ENCODE assay signal across 19 cellular contexts in the genomic region with DNA sequence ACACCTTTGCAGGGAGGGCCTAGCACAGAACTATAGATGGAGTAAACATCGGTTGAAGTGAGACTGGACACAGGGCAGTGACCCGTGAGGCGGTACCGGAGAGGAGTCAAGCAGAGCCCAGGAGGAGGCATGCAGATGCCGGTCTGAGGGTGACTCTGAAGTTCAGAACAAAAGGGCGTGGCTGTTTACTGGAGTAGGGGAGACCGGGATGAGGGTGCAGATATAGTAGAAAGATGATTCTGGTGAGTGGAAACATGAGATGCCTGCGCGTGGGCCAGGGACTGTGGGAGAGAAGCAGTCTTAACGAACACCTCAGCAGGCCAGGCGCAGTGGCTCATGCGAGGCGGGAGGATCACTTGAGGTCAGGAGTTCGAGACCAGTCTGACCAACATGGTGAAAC.
"Had no signal": no experiment of that assay in that cellular context is flagged by ENCODE, and none has a peak within 500 bp of the region (broad histone marks: within the 10 kb centered on the region; RNA-seq: fewer than 3 reads in every experiment).

No MANE protein-coding gene starts in this region.

- H3K27ac ChIP-seq: coronary artery, dorsolateral prefrontal cortex, esophagus squamous epithelium, gastrocnemius medialis, heart right ventricle, left lung, lower lobe of right lung had no signal

- H3K36me3 ChIP-seq: esophagus squamous epithelium, gastrocnemius medialis, heart right ventricle, left lung, lower lobe of right lung had no signal

- H3K4me3 ChIP-seq: coronary artery, dorsolateral prefrontal cortex, esophagus squamous epithelium, gastrocnemius medialis, heart right ventricle, left lung, lower lobe of right lung had no signal

- DNase-seq: dermis blood vessel endothelial cell; dorsolateral prefrontal cortex; effector CD4-positive, alpha-beta T cell; effector memory CD4-positive, alpha-beta T cell; esophagus squamous epithelium; foreskin fibroblast; foreskin melanocyte; gastrocnemius medialis; glutamatergic neuron; heart right ventricle; hippocampal formation; left cardiac atrium; left lung; left ventricle myocardium superior; lower lobe of right lung; mesendoderm; midbrain had no signal

- H3K27me3 ChIP-seq: dorsolateral prefrontal cortex, esophagus squamous epithelium, gastrocnemius medialis, left lung had no signal

- ATAC-seq: esophagus mucosa, gastrocnemius medialis, heart right ventricle, left cardiac atrium, left lung, left ventricle myocardium superior had no signal
